Comparison of ENCODE assay signal across 1 cellular context in the genomic region with DNA sequence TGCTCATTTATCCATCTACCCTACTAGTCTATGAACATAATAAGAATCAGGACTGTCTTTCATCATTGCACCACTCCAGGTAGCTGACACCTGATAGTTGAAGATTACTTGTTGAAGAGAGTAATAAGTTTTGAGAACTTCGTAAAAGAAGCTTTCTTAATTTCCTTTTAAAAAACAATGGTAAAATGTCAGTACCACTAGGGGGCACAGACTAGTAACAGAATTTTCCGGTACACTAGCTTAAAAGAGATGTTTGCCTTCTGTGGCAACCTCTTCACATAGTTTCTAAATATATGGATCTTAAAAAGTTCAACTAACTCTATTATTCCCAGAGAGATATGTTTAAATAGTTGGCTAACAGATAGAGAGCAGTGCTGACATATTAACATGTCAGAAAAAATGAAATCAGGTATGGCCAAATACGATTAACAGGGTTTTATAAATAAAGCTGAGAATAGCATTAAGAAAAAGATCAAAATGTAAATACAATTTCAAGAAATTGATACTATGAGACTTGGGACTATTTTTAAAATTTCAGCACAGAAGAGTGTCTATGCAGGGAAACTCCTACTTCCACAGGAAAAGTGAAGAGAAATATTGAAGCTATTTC.
TF ChIP-seq lines count a peak whose summit lies in the region.

No MANE protein-coding gene starts in this region.

TF ChIP-seq in HCT116, 20 proteins besides CTCF, POLR2A, EP300 and RAD21 (continued from another document):
- TF ChIP-seq, protein P1, sequence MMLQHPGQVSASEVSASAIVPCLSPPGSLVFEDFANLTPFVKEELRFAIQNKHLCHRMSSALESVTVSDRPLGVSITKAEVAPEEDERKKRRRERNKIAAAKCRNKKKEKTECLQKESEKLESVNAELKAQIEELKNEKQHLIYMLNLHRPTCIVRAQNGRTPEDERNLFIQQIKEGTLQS (IDR thresholded peaks at IDR 0.05): no peak
- TF ChIP-seq ZNF274 (IDR thresholded peaks at IDR 0.05; ENCODE audit: low read depth, low read length) (no peak), YY1 (IDR thresholded peaks at IDR 0.05; ENCODE audit: extremely low read depth, insufficient replicate concordance, low read depth, low read length) (no peak), CEBPB (IDR thresholded peaks at IDR 0.05; ENCODE audit: low read depth) (no peak), ZFX (IDR thresholded peaks at IDR 0.05) (no peak), EZH2 (IDR thresholded peaks at IDR 0.05) (no peak)
- TF ChIP-seq, protein P2, sequence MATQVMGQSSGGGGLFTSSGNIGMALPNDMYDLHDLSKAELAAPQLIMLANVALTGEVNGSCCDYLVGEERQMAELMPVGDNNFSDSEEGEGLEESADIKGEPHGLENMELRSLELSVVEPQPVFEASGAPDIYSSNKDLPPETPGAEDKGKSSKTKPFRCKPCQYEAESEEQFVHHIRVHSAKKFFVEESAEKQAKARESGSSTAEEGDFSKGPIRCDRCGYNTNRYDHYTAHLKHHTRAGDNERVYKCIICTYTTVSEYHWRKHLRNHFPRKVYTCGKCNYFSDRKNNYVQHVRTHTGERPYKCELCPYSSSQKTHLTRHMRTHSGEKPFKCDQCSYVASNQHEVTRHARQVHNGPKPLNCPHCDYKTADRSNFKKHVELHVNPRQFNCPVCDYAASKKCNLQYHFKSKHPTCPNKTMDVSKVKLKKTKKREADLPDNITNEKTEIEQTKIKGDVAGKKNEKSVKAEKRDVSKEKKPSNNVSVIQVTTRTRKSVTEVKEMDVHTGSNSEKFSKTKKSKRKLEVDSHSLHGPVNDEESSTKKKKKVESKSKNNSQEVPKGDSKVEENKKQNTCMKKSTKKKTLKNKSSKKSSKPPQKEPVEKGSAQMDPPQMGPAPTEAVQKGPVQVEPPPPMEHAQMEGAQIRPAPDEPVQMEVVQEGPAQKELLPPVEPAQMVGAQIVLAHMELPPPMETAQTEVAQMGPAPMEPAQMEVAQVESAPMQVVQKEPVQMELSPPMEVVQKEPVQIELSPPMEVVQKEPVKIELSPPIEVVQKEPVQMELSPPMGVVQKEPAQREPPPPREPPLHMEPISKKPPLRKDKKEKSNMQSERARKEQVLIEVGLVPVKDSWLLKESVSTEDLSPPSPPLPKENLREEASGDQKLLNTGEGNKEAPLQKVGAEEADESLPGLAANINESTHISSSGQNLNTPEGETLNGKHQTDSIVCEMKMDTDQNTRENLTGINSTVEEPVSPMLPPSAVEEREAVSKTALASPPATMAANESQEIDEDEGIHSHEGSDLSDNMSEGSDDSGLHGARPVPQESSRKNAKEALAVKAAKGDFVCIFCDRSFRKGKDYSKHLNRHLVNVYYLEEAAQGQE (IDR thresholded peaks at IDR 0.05; ENCODE audit: low read depth): no peak
- TF ChIP-seq, protein P3, sequence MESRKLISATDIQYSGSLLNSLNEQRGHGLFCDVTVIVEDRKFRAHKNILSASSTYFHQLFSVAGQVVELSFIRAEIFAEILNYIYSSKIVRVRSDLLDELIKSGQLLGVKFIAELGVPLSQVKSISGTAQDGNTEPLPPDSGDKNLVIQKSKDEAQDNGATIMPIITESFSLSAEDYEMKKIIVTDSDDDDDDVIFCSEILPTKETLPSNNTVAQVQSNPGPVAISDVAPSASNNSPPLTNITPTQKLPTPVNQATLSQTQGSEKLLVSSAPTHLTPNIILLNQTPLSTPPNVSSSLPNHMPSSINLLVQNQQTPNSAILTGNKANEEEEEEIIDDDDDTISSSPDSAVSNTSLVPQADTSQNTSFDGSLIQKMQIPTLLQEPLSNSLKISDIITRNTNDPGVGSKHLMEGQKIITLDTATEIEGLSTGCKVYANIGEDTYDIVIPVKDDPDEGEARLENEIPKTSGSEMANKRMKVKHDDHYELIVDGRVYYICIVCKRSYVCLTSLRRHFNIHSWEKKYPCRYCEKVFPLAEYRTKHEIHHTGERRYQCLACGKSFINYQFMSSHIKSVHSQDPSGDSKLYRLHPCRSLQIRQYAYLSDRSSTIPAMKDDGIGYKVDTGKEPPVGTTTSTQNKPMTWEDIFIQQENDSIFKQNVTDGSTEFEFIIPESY (IDR thresholded peaks at IDR 0.05; ENCODE audit: extremely low read depth, insufficient replicate concordance, low read length): no peak
